24 cellular contexts compared by ENCODE assay signal in the genomic region with DNA sequence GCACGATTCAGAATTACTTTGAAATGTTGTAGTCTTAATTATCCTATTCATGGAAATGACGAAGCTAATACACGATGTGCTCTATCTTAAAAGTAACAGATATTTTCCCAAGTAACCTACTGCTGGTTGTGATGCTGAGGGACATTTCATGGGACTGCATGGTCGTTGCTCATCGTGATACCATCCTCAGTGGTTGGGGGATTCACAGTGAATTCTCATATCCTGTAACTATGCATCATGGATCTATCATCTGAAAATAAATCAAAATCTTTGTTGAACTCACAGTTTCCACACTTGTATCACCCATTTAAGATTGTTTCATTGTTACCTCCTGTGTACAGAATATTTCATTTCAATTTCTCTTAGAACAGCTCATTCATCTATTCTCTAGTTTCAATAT.
"Had no signal": no experiment of that assay in that cellular context is flagged by ENCODE, and none has a peak within 500 bp of the region (broad histone marks: within the 10 kb centered on the region; RNA-seq: fewer than 3 reads in every experiment).

No MANE protein-coding gene starts in this region.

- H3K27ac Mint-ChIP-seq: activated naive CD8-positive, alpha-beta T cell; immature natural killer cell; stimulated activated naive B cell treated with anti-CD40 and anti-IgM and Interleukin-4, amounts not matched to agents 10 μg/mL and 1 μg/mL and 100 μg/mL, for 72 hours; T-cell; T-helper 2 cell treated with Interferon-gamma antibody and Interleukin-4, amounts not matched to agents 5 μg/mL and 100 μg/mL, for 36 hours had no signal

- H3K4me3 Mint-ChIP-seq: activated naive CD8-positive, alpha-beta T cell; central memory CD8-positive, alpha-beta T cell; effector memory CD8-positive, alpha-beta T cell; immature natural killer cell; naive B cell; stimulated activated naive B cell treated with anti-CD40 and anti-IgM and Interleukin-4, amounts not matched to agents 10 μg/mL and 1 μg/mL and 100 μg/mL, for 72 hours; T-cell; T-helper 2 cell treated with Interferon-gamma antibody and Interleukin-4, amounts not matched to agents 5 μg/mL and 100 μg/mL, for 36 hours had no signal

- H3K36me3 ChIP-seq: breast epithelium, WERI-Rb-1 had no signal

- H2AFZ ChIP-seq: hepatocyte, parathyroid adenoma had no signal

- H3K27me3 ChIP-seq: breast epithelium, colonic mucosa, dorsolateral prefrontal cortex, hepatocyte, upper lobe of left lung had no signal

- H3K4me2 ChIP-seq: hepatocyte had no signal

- H3K27me3 Mint-ChIP-seq: activated naive CD8-positive, alpha-beta T cell; central memory CD8-positive, alpha-beta T cell; effector memory CD8-positive, alpha-beta T cell; naive B cell; stimulated activated naive B cell treated with anti-CD40 and anti-IgM and Interleukin-4, amounts not matched to agents 10 μg/mL and 1 μg/mL and 100 μg/mL, for 72 hours; T-cell had no signal

- H3K4me1 Mint-ChIP-seq: central memory CD8-positive, alpha-beta T cell; immature natural killer cell; T-cell had no signal

- H3K9me3 ChIP-seq: breast epithelium, colonic mucosa, upper lobe of left lung had no signal

- ATAC-seq: effector memory CD8-positive, alpha-beta T cell; esophagus mucosa; left lobe of liver; right cardiac atrium; SK-N-SH treated with all-trans-retinoic acid at 6 μM for 48 hours; stimulated activated naive B cell treated with anti-CD40 and anti-IgM and Interleukin-4, amounts not matched to agents 10 μg/mL and 1 μg/mL and 100 μg/mL, for 72 hours; T-cell had no signal

- H3K4me3 ChIP-seq: breast epithelium, colonic mucosa, dorsolateral prefrontal cortex, hepatocyte, lung, upper lobe of left lung had no signal

- H3K9ac ChIP-seq: parathyroid adenoma had no signal

- H3K9me3 Mint-ChIP-seq: central memory CD8-positive, alpha-beta T cell; effector memory CD8-positive, alpha-beta T cell; immature natural killer cell; naive B cell; stimulated activated naive B cell treated with anti-CD40 and anti-IgM and Interleukin-4, amounts not matched to agents 10 μg/mL and 1 μg/mL and 100 μg/mL, for 72 hours; T-cell; T-helper 2 cell treated with Interferon-gamma antibody and Interleukin-4, amounts not matched to agents 5 μg/mL and 100 μg/mL, for 36 hours had no signal

- H3K4me1 ChIP-seq: breast epithelium, colonic mucosa, parathyroid adenoma, upper lobe of left lung had no signal

- H3K27ac ChIP-seq: breast epithelium, colonic mucosa, dorsolateral prefrontal cortex, hepatocyte, parathyroid adenoma, upper lobe of left lung, WERI-Rb-1 had no signal

- DNase-seq: amniotic stem cell; colonic mucosa; dorsolateral prefrontal cortex; effector memory CD8-positive, alpha-beta T cell; glutamatergic neuron; immature natural killer cell; naive B cell; nucleus accumbens; right cardiac atrium; stimulated activated CD4-positive, alpha-beta T cell treated with anti-CD3 and anti-CD28 coated beads, Interleukin-2, amount 100 ng/mL, for 24 hours; stimulated activated naive B cell treated with anti-CD40 and anti-IgM and Interleukin-4, amounts not matched to agents 10 μg/mL and 1 μg/mL and 100 μg/mL, for 72 hours; T-cell; upper lobe of left lung; WERI-Rb-1 had no signal
